1 cellular context compared by ENCODE assay signal in genomic region chr3:158718490-158719170, GRCh38.
TF ChIP-seq lines count a peak whose summit lies in the region.

No MANE protein-coding gene starts in this region.

TF ChIP-seq in HCT116, 20 proteins besides CTCF, POLR2A, EP300 and RAD21 (continued from another document):
- TF ChIP-seq, protein P1, sequence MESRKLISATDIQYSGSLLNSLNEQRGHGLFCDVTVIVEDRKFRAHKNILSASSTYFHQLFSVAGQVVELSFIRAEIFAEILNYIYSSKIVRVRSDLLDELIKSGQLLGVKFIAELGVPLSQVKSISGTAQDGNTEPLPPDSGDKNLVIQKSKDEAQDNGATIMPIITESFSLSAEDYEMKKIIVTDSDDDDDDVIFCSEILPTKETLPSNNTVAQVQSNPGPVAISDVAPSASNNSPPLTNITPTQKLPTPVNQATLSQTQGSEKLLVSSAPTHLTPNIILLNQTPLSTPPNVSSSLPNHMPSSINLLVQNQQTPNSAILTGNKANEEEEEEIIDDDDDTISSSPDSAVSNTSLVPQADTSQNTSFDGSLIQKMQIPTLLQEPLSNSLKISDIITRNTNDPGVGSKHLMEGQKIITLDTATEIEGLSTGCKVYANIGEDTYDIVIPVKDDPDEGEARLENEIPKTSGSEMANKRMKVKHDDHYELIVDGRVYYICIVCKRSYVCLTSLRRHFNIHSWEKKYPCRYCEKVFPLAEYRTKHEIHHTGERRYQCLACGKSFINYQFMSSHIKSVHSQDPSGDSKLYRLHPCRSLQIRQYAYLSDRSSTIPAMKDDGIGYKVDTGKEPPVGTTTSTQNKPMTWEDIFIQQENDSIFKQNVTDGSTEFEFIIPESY (IDR thresholded peaks at IDR 0.05; ENCODE audit: extremely low read depth, insufficient replicate concordance, low read length), result no peak
- no peak for TF ChIP-seq SRF (IDR thresholded peaks at IDR 0.05; ENCODE audit: low read depth)
- no peak for TF ChIP-seq ZFX (IDR thresholded peaks at IDR 0.05)
- no peak for TF ChIP-seq ELF1 (IDR thresholded peaks at IDR 0.05; ENCODE audit: borderline replicate concordance, low read depth)
